ENCODE assay signal across 8 cellular contexts in genomic region chr5:150161242-150162141, GRCh38. TPM values are rescaled to one million over a fixed set of nuclear protein-coding genes. Genes with fewer than 3 reads are reported as not detected.
A peak's percentile ranks its signal among the peaks of the same experiment; 100 is the strongest.
DNase-seq lines count a peak whose midpoint lies in the region; ATAC-seq, FAIRE-seq and TF ChIP-seq lines count a peak whose summit lies in the region.

No MANE protein-coding gene starts in this region.

- H3K27me3 ChIP-seq in Panc1 (ENCODE audit: control insufficient read depth, insufficient read depth, low read length) = no peaks in the 10 kb centered on the region
- H3K27me3 ChIP-seq in neuronal stem cell (ENCODE audit: control insufficient read depth in 3 of 3, insufficient read depth in 3 of 3, low read depth in 1 of 3, low read length in 3 of 3) = peaks cover 0 to 12% (median 3%) of the 10 kb centered on the region in 3 experiments
- H3K27me3 ChIP-seq in suprapubic skin = peaks cover 5% of the 10 kb centered on the region

- H2BK5ac ChIP-seq in neuronal stem cell (ENCODE audit: low read length) = no peak overlapping the region

- CTCF ChIA-PET in Panc1 (lab: Charles Lee) = interaction anchor here (0.5 kb wide), 1 partner anchor 60 kb away, joined by 7 read pairs; no protein-coding TSS in a partner anchor

- ATAC-seq in GM19463 (IDR thresholded peaks at IDR 0.05; ENCODE audit: unreplicated experiment) (peak; percentile 86), Panc1 (peak; percentile 92)

- H3K4me3 ChIP-seq in Panc1 (ENCODE audit: low read depth in 2 of 2, low read length in 2 of 2) = peak overlapping the region in 1 of 2 experiments; percentile 27; a peak in 2 of 4 replicates
- no peak overlapping the region for H3K4me3 ChIP-seq in fibroblast of pulmonary artery (replicated peaks; ENCODE audit: low read depth, low read length)
- H3K4me3 ChIP-seq in neuronal stem cell (ENCODE audit: low read length in 2 of 2) = peak overlapping the region in 1 of 2 donors; percentile 24
- no peak overlapping the region for H3K4me3 ChIP-seq in suprapubic skin

- H4K8ac ChIP-seq in neuronal stem cell (ENCODE audit: low read depth, low read length) = peak overlapping the region; percentile 26

- no peaks in the 10 kb centered on the region for H3K4me1 ChIP-seq in Panc1 (ENCODE audit: control insufficient read depth, insufficient read depth, low read length)
- H3K4me1 ChIP-seq in neuronal stem cell (ENCODE audit: control insufficient read depth in 2 of 2, insufficient read depth in 1 of 2, low read depth in 1 of 2, low read length in 2 of 2) = peaks cover 8 to 25% of the 10 kb centered on the region in 2 donors
- peaks cover 46% of the 10 kb centered on the region for H3K4me1 ChIP-seq in suprapubic skin

- no TSS peak for BruUV-seq in Panc1 (replicated peaks; lab: Mats Ljungman, UMichigan)

- in situ Hi-C loops in Panc1 (cut with HindIII; ENCODE audit: low pct_unique_long_range_greater_than_20kb, low sequenced_read_pairs) = no loop called here

- H3K9me3 ChIP-seq in Panc1 (ENCODE audit: control insufficient read depth, insufficient read depth, low read depth, low read length) (no peaks in the 10 kb centered on the region), neuronal stem cell (replicated peaks in 1 of 2; ENCODE audit: control insufficient read depth in 2 of 2, insufficient read depth in 1 of 2, low read depth in 1 of 2, low read length in 2 of 2) (no peaks in the 10 kb centered on the region), suprapubic skin (no peaks in the 10 kb centered on the region)

- peak; percentile 71 for DNase-seq in CD1c-positive myeloid dendritic cell (ENCODE audit: extremely low spot score)
- peak; percentile 85 for DNase-seq in HTR-8/SVneo (ENCODE audit: insufficient read length, low spot score)
- DNase-seq in Panc1 (ENCODE audit: low read depth, low spot score) = peak; percentile 64
- peak; percentile 37 for DNase-seq in activated T-helper 1 cell treated with Interleukin-2 at 50 U/mL for 16 hours (ENCODE audit: low read depth)
- peak; percentile 75 for DNase-seq in fibroblast of pulmonary artery (ENCODE audit: low read depth)
- DNase-seq in neuronal stem cell (ENCODE audit: low spot score) = peak; percentile 74
- peak; percentile 92 for DNase-seq in suprapubic skin (ENCODE audit: low spot score in 2 of 2)

- TF ChIP-seq EP300 in suprapubic skin (IDR thresholded peaks at IDR 0.05) = no peak

- peak overlapping the region; percentile 77 for H4K91ac ChIP-seq in neuronal stem cell (ENCODE audit: low read depth, low read length, poor library complexity)

- intact Hi-C loops in Panc1 (cut with micrococcal nuclease; ENCODE audit: unreplicated experiment) = loop anchor here (1.0 to 2.0 kb wide), 3 partner anchors 57 to 275 kb away; no protein-coding TSS in a partner anchor

- FAIRE-seq in HTR-8/SVneo (lab: Jason Lieb, UNC) = peak; percentile 69

- H3K4ac ChIP-seq in neuronal stem cell (ENCODE audit: low read length) = no peak overlapping the region

- peak overlapping the region; percentile 2 for H2BK15ac ChIP-seq in neuronal stem cell (ENCODE audit: low read length)

- peak overlapping the region; percentile 19 for H3K4me2 ChIP-seq in neuronal stem cell (ENCODE audit: insufficient read depth, low read length, poor library complexity, severe bottlenecking)

- H3K27ac ChIP-seq in Panc1 (ENCODE audit: low read length) (no peak overlapping the region), neuronal stem cell (replicated peaks; ENCODE audit: low read length) (no peak overlapping the region), suprapubic skin (peak overlapping the region; percentile 10)

- H3K18ac ChIP-seq in neuronal stem cell (ENCODE audit: low read length) = peak overlapping the region; percentile 78

- POLR2A ChIA-PET in Panc1 (lab: Charles Lee) = no interaction called here

- WGBS in neuronal stem cell (ENCODE audit: extremely low coverage in 2 of 2, insufficient read length in 2 of 2, insufficient replicate concordance in 1 of 2), 2 donors = no CpG with 5 or more reads among the region's 14 CpGs
- 45% methylated on average over 14 of the region's 14 CpGs for WGBS in suprapubic skin

- no peak overlapping the region for H2AK5ac ChIP-seq in neuronal stem cell (ENCODE audit: low read depth, low read length)

- H3K23ac ChIP-seq in neuronal stem cell (ENCODE audit: low read depth, low read length, poor library complexity) = no peak overlapping the region

- TF ChIP-seq POLR2A in suprapubic skin (IDR thresholded peaks at IDR 0.05) = no peak

- TF ChIP-seq CTCF in Panc1 (IDR thresholded peaks at IDR 0.05) (peak; percentile 98), fibroblast of pulmonary artery (IDR thresholded peaks at IDR 0.05; ENCODE audit: low read length, missing control alignments) (peak; percentile 97), suprapubic skin (IDR thresholded peaks at IDR 0.05) (peak; percentile 91 to 95)

- no peak overlapping the region for H3K14ac ChIP-seq in neuronal stem cell (ENCODE audit: low read length)

- peak overlapping the region; percentile 92 for H2AFZ ChIP-seq in neuronal stem cell (ENCODE audit: low read length)

- no peak overlapping the region for H2BK120ac ChIP-seq in neuronal stem cell (ENCODE audit: low read depth, low read length)

- H3K79me1 ChIP-seq in neuronal stem cell (ENCODE audit: low read depth, low read length) = no peaks in the 10 kb centered on the region

- H2BK12ac ChIP-seq in neuronal stem cell (ENCODE audit: low read length) = no peak overlapping the region

- H3K36me3 ChIP-seq in Panc1 (ENCODE audit: control insufficient read depth, insufficient read depth, low read length) (no peaks in the 10 kb centered on the region), neuronal stem cell (replicated peaks in 1 of 2; ENCODE audit: control insufficient read depth in 2 of 2, insufficient read depth in 2 of 2, low read length in 2 of 2) (no peaks in the 10 kb centered on the region), suprapubic skin (no peaks in the 10 kb centered on the region)

- H3K9ac ChIP-seq in neuronal stem cell (ENCODE audit: low read depth, low read length, poor library complexity) = no peak overlapping the region

RNA-seq across cellular contexts. Expression of gene CDX1, which starts 5.1 kb away (rescaled TPM):
- total RNA-seq in Panc1 (2021; ENCODE audit: unreplicated experiment) (not detected), suprapubic skin (under 1 TPM in 2 of 4 donors, not detected in 2; 0.26 to 0.76 TPM)
- polyA plus RNA-seq in Panc1 (2012; ENCODE audit: insufficient read length) = not detected
- polyA plus RNA-seq in neuronal stem cell (2013, experiment 1 of 2) = 0.10 TPM
- polyA plus RNA-seq in neuronal stem cell (2013, experiment 2 of 2) = 0.10 TPM

RNA-seq across cellular contexts. Expression of gene PDGFRB, which starts 5.8 kb away (rescaled TPM):
- total RNA-seq in Panc1 (2021; ENCODE audit: unreplicated experiment) (1.8 TPM), suprapubic skin (10 to 100 TPM; 23.8 to 51.4 (median 43.9) TPM)
- 0.35 TPM for polyA plus RNA-seq in Panc1 (2012; ENCODE audit: insufficient read length)
- polyA plus RNA-seq in neuronal stem cell (2013, experiment 1 of 2) = 11.0 TPM
- polyA plus RNA-seq in neuronal stem cell (2013, experiment 2 of 2) = 11.2 TPM

RNA-seq across cellular contexts. Expression of gene SLC6A7, which starts 28.4 kb away (rescaled TPM):
- total RNA-seq in Panc1 (2021; ENCODE audit: unreplicated experiment) (not detected), suprapubic skin (not detected)
- polyA plus RNA-seq in Panc1 (2012; ENCODE audit: insufficient read length) = not detected
- not detected for polyA plus RNA-seq in neuronal stem cell (2013, experiment 1 of 2)
- 0.01 TPM for polyA plus RNA-seq in neuronal stem cell (2013, experiment 2 of 2)

Comparison
In these comparisons a context has a peak if more than half of its experiments do, and no peak if none do; other contexts are left out.
1. DNase-seq: peak in every context shown above with its lines; median percentile 92 in suprapubic skin; 85 in HTR-8/SVneo; 75 in fibroblast of pulmonary artery; 74 in neuronal stem cell; 71 in CD1c-positive myeloid dendritic cell; 64 in Panc1; 37 in activated T-helper 1 cell treated with Interleukin-2 at 50 U/mL for 16 hours.